Comparison of ENCODE assay signal across 1 cellular context in the genomic region with DNA sequence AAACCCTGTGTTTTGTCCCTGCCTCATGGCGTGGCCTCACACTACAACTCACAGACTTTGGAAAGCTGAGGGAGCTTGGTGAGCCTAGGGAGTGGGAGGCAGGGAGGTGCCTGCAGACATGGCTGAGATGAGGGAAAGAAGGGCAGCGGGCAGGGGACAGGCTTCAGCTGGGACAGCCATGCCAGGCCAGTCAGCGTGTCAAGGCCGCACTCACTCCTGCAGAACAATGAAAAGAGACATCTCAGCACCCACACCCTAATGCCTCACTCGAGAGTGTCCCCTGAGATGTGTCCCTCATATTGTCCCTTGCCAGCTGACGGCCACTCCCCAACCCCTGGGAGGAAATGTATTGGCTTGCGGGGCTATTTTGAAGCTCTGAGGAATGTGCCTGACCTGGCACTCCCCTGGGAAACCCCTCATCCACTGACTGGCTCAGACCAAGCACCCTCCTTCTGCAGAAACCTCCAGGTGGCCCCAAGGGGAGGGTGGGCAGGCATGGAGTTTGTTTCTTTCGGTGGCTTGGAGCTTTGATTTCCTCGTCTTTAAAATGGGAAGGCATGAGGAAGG.
TF ChIP-seq lines count a peak whose summit lies in the region.

No MANE protein-coding gene starts in this region.

TF ChIP-seq in H1, 55 proteins besides CTCF, POLR2A, EP300 and RAD21 (continued from another document):
- TF ChIP-seq, protein P1, sequence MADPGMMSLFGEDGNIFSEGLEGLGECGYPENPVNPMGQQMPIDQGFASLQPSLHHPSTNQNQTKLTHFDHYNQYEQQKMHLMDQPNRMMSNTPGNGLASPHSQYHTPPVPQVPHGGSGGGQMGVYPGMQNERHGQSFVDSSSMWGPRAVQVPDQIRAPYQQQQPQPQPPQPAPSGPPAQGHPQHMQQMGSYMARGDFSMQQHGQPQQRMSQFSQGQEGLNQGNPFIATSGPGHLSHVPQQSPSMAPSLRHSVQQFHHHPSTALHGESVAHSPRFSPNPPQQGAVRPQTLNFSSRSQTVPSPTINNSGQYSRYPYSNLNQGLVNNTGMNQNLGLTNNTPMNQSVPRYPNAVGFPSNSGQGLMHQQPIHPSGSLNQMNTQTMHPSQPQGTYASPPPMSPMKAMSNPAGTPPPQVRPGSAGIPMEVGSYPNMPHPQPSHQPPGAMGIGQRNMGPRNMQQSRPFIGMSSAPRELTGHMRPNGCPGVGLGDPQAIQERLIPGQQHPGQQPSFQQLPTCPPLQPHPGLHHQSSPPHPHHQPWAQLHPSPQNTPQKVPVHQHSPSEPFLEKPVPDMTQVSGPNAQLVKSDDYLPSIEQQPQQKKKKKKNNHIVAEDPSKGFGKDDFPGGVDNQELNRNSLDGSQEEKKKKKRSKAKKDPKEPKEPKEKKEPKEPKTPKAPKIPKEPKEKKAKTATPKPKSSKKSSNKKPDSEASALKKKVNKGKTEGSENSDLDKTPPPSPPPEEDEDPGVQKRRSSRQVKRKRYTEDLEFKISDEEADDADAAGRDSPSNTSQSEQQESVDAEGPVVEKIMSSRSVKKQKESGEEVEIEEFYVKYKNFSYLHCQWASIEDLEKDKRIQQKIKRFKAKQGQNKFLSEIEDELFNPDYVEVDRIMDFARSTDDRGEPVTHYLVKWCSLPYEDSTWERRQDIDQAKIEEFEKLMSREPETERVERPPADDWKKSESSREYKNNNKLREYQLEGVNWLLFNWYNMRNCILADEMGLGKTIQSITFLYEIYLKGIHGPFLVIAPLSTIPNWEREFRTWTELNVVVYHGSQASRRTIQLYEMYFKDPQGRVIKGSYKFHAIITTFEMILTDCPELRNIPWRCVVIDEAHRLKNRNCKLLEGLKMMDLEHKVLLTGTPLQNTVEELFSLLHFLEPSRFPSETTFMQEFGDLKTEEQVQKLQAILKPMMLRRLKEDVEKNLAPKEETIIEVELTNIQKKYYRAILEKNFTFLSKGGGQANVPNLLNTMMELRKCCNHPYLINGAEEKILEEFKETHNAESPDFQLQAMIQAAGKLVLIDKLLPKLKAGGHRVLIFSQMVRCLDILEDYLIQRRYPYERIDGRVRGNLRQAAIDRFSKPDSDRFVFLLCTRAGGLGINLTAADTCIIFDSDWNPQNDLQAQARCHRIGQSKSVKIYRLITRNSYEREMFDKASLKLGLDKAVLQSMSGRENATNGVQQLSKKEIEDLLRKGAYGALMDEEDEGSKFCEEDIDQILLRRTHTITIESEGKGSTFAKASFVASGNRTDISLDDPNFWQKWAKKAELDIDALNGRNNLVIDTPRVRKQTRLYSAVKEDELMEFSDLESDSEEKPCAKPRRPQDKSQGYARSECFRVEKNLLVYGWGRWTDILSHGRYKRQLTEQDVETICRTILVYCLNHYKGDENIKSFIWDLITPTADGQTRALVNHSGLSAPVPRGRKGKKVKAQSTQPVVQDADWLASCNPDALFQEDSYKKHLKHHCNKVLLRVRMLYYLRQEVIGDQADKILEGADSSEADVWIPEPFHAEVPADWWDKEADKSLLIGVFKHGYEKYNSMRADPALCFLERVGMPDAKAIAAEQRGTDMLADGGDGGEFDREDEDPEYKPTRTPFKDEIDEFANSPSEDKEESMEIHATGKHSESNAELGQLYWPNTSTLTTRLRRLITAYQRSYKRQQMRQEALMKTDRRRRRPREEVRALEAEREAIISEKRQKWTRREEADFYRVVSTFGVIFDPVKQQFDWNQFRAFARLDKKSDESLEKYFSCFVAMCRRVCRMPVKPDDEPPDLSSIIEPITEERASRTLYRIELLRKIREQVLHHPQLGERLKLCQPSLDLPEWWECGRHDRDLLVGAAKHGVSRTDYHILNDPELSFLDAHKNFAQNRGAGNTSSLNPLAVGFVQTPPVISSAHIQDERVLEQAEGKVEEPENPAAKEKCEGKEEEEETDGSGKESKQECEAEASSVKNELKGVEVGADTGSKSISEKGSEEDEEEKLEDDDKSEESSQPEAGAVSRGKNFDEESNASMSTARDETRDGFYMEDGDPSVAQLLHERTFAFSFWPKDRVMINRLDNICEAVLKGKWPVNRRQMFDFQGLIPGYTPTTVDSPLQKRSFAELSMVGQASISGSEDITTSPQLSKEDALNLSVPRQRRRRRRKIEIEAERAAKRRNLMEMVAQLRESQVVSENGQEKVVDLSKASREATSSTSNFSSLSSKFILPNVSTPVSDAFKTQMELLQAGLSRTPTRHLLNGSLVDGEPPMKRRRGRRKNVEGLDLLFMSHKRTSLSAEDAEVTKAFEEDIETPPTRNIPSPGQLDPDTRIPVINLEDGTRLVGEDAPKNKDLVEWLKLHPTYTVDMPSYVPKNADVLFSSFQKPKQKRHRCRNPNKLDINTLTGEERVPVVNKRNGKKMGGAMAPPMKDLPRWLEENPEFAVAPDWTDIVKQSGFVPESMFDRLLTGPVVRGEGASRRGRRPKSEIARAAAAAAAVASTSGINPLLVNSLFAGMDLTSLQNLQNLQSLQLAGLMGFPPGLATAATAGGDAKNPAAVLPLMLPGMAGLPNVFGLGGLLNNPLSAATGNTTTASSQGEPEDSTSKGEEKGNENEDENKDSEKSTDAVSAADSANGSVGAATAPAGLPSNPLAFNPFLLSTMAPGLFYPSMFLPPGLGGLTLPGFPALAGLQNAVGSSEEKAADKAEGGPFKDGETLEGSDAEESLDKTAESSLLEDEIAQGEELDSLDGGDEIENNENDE (IDR thresholded peaks at IDR 0.05; ENCODE audit: insufficient replicate concordance, low read length), result no peak
- no peak for TF ChIP-seq PHF8 (conservative IDR thresholded peaks at IDR 0.05; ENCODE audit: low read depth, low read length)
- no peak for TF ChIP-seq JUND (IDR thresholded peaks at IDR 0.05; ENCODE audit: low read length)
- TF ChIP-seq ASH2L (IDR thresholded peaks at IDR 0.05; ENCODE audit: low read length), result no peak
- TF ChIP-seq, protein P2, sequence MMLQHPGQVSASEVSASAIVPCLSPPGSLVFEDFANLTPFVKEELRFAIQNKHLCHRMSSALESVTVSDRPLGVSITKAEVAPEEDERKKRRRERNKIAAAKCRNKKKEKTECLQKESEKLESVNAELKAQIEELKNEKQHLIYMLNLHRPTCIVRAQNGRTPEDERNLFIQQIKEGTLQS (IDR thresholded peaks at IDR 0.05; ENCODE audit: insufficient read depth, low read depth, low read length), result no peak
- no peak for TF ChIP-seq EZH2 (IDR thresholded peaks at IDR 0.05; ENCODE audit: low read depth, low read length, severe bottlenecking)
- no peak for TF ChIP-seq TCF12 (IDR thresholded peaks at IDR 0.05; ENCODE audit: low read depth, low read length)
- TF ChIP-seq BACH1 (IDR thresholded peaks at IDR 0.05; ENCODE audit: low read length), result no peak
- no peak for TF ChIP-seq SRF (IDR thresholded peaks at IDR 0.05; ENCODE audit: low read depth, low read length)
- TF ChIP-seq GTF2F1 (IDR thresholded peaks at IDR 0.05; ENCODE audit: borderline replicate concordance, low read depth, low read length), result no peak
- TF ChIP-seq, protein P3, sequence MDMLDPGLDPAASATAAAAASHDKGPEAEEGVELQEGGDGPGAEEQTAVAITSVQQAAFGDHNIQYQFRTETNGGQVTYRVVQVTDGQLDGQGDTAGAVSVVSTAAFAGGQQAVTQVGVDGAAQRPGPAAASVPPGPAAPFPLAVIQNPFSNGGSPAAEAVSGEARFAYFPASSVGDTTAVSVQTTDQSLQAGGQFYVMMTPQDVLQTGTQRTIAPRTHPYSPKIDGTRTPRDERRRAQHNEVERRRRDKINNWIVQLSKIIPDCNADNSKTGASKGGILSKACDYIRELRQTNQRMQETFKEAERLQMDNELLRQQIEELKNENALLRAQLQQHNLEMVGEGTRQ (IDR thresholded peaks at IDR 0.05; ENCODE audit: low read length), result no peak
- no peak for TF ChIP-seq RBBP5 (IDR thresholded peaks at IDR 0.05; ENCODE audit: borderline replicate concordance, low read depth, low read length)
- TF ChIP-seq ZNF274 (IDR thresholded peaks at IDR 0.05; ENCODE audit: borderline replicate concordance, extremely low read depth, low read length), result no peak
- TF ChIP-seq TBP (IDR thresholded peaks at IDR 0.05; ENCODE audit: low read depth, low read length), result no peak
- no peak for TF ChIP-seq HDAC6 (IDR thresholded peaks at IDR 0.05; ENCODE audit: low read depth, low read length)
